ENCODE assay signal across 13 cellular contexts in the genomic region with DNA sequence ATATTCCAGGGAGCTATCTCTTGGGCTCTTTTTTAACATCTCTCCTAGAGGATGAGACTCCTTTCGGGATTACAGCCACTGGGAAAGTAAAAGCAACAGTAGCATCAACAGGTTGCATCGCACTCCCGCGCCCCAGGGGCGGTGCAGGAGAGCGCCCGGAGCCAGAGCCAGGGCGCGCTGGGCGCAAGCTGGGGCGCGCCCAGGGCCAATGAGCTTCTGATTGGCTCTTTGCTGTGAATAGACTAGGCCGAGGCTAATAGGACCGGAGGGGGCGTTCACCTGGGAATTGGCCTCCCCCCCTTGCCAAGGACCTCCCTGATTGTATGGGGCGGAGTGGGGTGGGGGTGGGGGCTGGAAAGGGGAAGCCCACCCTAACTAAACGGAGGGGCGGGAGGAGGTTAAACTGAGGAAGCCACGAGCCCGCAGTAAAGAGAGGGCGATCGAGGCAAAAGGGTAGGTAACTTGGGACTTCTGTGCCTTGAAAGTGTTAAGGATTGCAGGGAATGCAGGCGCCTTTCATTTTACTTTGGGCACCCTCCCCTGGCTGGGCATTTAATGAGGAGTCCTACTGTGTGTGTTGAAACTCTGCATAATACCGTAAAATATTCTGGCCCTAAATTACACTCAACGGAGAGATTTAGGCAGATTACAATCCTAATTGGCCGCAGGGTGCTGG. TPM values are rescaled to one million over a fixed set of nuclear protein-coding genes. Genes with fewer than 3 reads are reported as not detected.
DNase-seq lines count a peak whose midpoint lies in the region; ATAC-seq, FAIRE-seq and TF ChIP-seq lines count a peak whose summit lies in the region.
"Had no signal": no experiment of that assay in that cellular context is flagged by ENCODE, and none has a peak within 500 bp of the region (broad histone marks: within the 10 kb centered on the region; RNA-seq: fewer than 3 reads in every experiment).

No MANE protein-coding gene starts in this region.

- H3K9me3 ChIP-seq in mammary epithelial cell (replicated peaks; ENCODE audit: insufficient read depth, low read length) (no peaks in the 10 kb centered on the region), keratinocyte (ENCODE audit: control insufficient read depth, low read depth, low read length) (no peaks in the 10 kb centered on the region)
- H3K9me3 ChIP-seq: testis had no signal

- no peaks in the 10 kb centered on the region for H3K36me3 Mint-ChIP-seq in MCF 10A (ENCODE audit: insufficient read depth, unreplicated experiment)
- H3K36me3 Mint-ChIP-seq in brain, result no peaks in the 10 kb centered on the region
- no peaks in the 10 kb centered on the region for H3K36me3 Mint-ChIP-seq in type B pancreatic cell

- H2AFZ ChIP-seq in mammary epithelial cell (ENCODE audit: low read depth, low read length), result no peak overlapping the region
- no peak overlapping the region for H2AFZ ChIP-seq in keratinocyte (ENCODE audit: control insufficient read depth, low read length)

- H3K27me3 Mint-ChIP-seq in MCF 10A (ENCODE audit: insufficient read depth, unreplicated experiment) (peaks cover 27% of the 10 kb centered on the region), brain (peaks cover 92% of the 10 kb centered on the region), type B pancreatic cell (peaks cover 96% of the 10 kb centered on the region)

- H3K79me2 ChIP-seq in mammary epithelial cell (ENCODE audit: insufficient read depth, low read length) (no peaks in the 10 kb centered on the region), keratinocyte (ENCODE audit: control insufficient read depth, insufficient read depth, low read length) (no peaks in the 10 kb centered on the region)

- dilution Hi-C loops in mammary epithelial cell (cut with HindIII; ENCODE audit: low sequenced_read_pairs), result no loop called here
- dilution Hi-C loops in keratinocyte (cut with MboI; ENCODE audit: extremely low pct_ligation_motif_present, low sequenced_read_pairs), result no loop called here

- WGBS in mammary epithelial cell (ENCODE audit: low coverage, missing lambda C conversion rate), result 5% methylated on average over 6 of the region's 26 CpGs

- no peak overlapping the region for H3K4me3 ChIP-seq in mammary epithelial cell (replicated peaks in 1 of 3; ENCODE audit: insufficient read depth in 1 of 3, low read depth in 2 of 3, low read length in 3 of 3)
- peak overlapping the region in 1 of 3 experiments; percentile 17 for H3K4me3 ChIP-seq in keratinocyte (ENCODE audit: control insufficient read depth in 2 of 3, extremely low read depth in 1 of 3, insufficient read depth in 2 of 3, low read depth in 1 of 3, low read length in 3 of 3)
- no peak overlapping the region for H3K4me3 ChIP-seq in foreskin fibroblast (ENCODE audit: low read depth in 1 of 2, low read length in 2 of 2)

- intact Hi-C loops in MCF 10A (cut with micrococcal nuclease) (no loop called here), mammary epithelial cell (cut with micrococcal nuclease) (loop anchor here (1.0 kb wide), 1 partner anchor 29 kb away; no protein-coding TSS in a partner anchor)

- no peak for TF ChIP-seq POLR2A in GM18505 (IDR thresholded peaks at IDR 0.05; ENCODE audit: borderline replicate concordance, extremely low read depth, insufficient read depth, insufficient read length)

- H3K4me2 ChIP-seq in mammary epithelial cell (ENCODE audit: insufficient read depth, low read depth, low read length) (no peak overlapping the region), keratinocyte (ENCODE audit: control insufficient read depth, extremely low read depth, insufficient read depth, low read depth, low read length) (peak overlapping the region; percentile 78)

- H3K4me1 ChIP-seq in mammary epithelial cell (ENCODE audit: insufficient read depth, low read length), result peaks cover 15% of the 10 kb centered on the region
- H3K4me1 ChIP-seq in keratinocyte (ENCODE audit: control insufficient read depth, extremely low read depth, insufficient read depth, low read length), result peaks cover 8% of the 10 kb centered on the region

- H3K9ac ChIP-seq in mammary epithelial cell (ENCODE audit: insufficient read depth, low read length) (no peak overlapping the region), keratinocyte (ENCODE audit: control insufficient read depth, extremely low read depth, insufficient read depth, low read length) (no peak overlapping the region)

- no peak for TF ChIP-seq CTCF in MCF 10A (IDR thresholded peaks at IDR 0.05; ENCODE audit: unreplicated experiment)
- TF ChIP-seq CTCF in mammary epithelial cell (conservative IDR thresholded peaks at IDR 0.05 in 1 of 2, IDR thresholded peaks at IDR 0.05 in 1 of 2; ENCODE audit: extremely low read depth in 1 of 2, insufficient read depth in 1 of 2, low read depth in 1 of 2, low read length in 2 of 2), result no peak
- no peak for TF ChIP-seq CTCF in brain (conservative IDR thresholded peaks at IDR 0.05)
- TF ChIP-seq CTCF in keratinocyte (optimal IDR thresholded peaks at IDR 0.05 in 1 of 3, IDR thresholded peaks at IDR 0.05 in 1 of 3, conservative IDR thresholded peaks at IDR 0.05 in 1 of 3; ENCODE audit: extremely low read depth in 1 of 3, insufficient read depth in 2 of 3, low read length in 3 of 3), result no peak
- TF ChIP-seq CTCF in type B pancreatic cell (conservative IDR thresholded peaks at IDR 0.05), result no peak
- no peak for TF ChIP-seq CTCF in foreskin fibroblast (IDR thresholded peaks at IDR 0.05; ENCODE audit: low read depth, low read length)

- CTCF ChIA-PET in MCF 10A (lab: Yijun Ruan, JAX), result interaction anchor here (0.6 to 1.8 kb wide), 4 partner anchors 16 to 739 kb away, joined by 3 to 4 read pairs (median 4); no protein-coding TSS in a partner anchor
- CTCF ChIA-PET in mammary epithelial cell (lab: Charles Lee; ENCODE audit: low non-redundant PET), result no interaction called here

- H3K9me1 ChIP-seq in keratinocyte (ENCODE audit: control insufficient read depth, extremely low read depth, insufficient read depth, low read length), result no peaks in the 10 kb centered on the region

- ATAC-seq in HG03097 (IDR thresholded peaks at IDR 0.05; ENCODE audit: low FRiP score, unreplicated experiment), result no peak
- ATAC-seq in GM18505 (IDR thresholded peaks at IDR 0.05; ENCODE audit: unreplicated experiment), result no peak

- H4K20me1 ChIP-seq in mammary epithelial cell (ENCODE audit: insufficient read depth, low read length), result no peaks in the 10 kb centered on the region
- H4K20me1 ChIP-seq in keratinocyte (ENCODE audit: control insufficient read depth, extremely low read depth, insufficient read depth, low read length), result no peaks in the 10 kb centered on the region

- BruUV-seq in MCF 10A (replicated peaks; lab: Mats Ljungman, UMichigan), result no TSS peak
- BruUV-seq in mammary epithelial cell (replicated peaks; lab: Mats Ljungman, UMichigan), result no TSS peak

- in situ Hi-C loops in mammary epithelial cell (cut with MboI; ENCODE audit: low sequenced_read_pairs in 2 of 2), result no loop called here

- no peak overlapping the region for H3K27ac Mint-ChIP-seq in MCF 10A (ENCODE audit: low read depth, unreplicated experiment)
- H3K27ac Mint-ChIP-seq in brain, result no peak overlapping the region
- peak overlapping the region; percentile 3 for H3K27ac Mint-ChIP-seq in type B pancreatic cell

- H3K36me3 ChIP-seq in mammary epithelial cell (ENCODE audit: insufficient read depth, low read length), result no peaks in the 10 kb centered on the region
- H3K36me3 ChIP-seq in keratinocyte (ENCODE audit: control insufficient read depth in 2 of 2, extremely low read depth in 1 of 2, insufficient read depth in 2 of 2, low read length in 2 of 2), result no peaks in the 10 kb centered on the region

- H3K9me3 Mint-ChIP-seq in MCF 10A (ENCODE audit: unreplicated experiment) (no peaks in the 10 kb centered on the region), brain (peaks cover 0 to 9% (median 6%) of the 10 kb centered on the region in 5 experiments), type B pancreatic cell (no peaks in the 10 kb centered on the region)

- POLR2A ChIA-PET in MCF 10A (lab: Yijun Ruan, JAX), result no interaction called here

- H3K4me3 Mint-ChIP-seq in MCF 10A (ENCODE audit: unreplicated experiment), result peak overlapping the region; percentile 88
- peak overlapping the region; percentile 82 to 88 (median 87) for H3K4me3 Mint-ChIP-seq in brain
- H3K4me3 Mint-ChIP-seq in type B pancreatic cell, result peak overlapping the region; percentile 87

- H3K4me1 Mint-ChIP-seq in MCF 10A (ENCODE audit: insufficient read depth, unreplicated experiment) (no peaks in the 10 kb centered on the region), brain (peaks cover 33% of the 10 kb centered on the region), type B pancreatic cell (ENCODE audit: unreplicated experiment) (peaks cover 15% of the 10 kb centered on the region)

- H3K27ac ChIP-seq in mammary epithelial cell (ENCODE audit: insufficient read depth, low read depth, low read length) (no peak overlapping the region), keratinocyte (ENCODE audit: control insufficient read depth, insufficient read depth, low read length) (no peak overlapping the region)
- H3K27ac ChIP-seq: testis had no signal

- no peak for FAIRE-seq in keratinocyte (lab: Jason Lieb, UNC)

- no peak for DNase-seq in MCF 10A (ENCODE audit: unreplicated experiment)
- no peak for DNase-seq in mammary epithelial cell
- DNase-seq in keratinocyte (ENCODE audit: low read depth, low spot score), result no peak
- DNase-seq in type B pancreatic cell (ENCODE audit: extremely low spot score, unreplicated experiment), result no peak
- DNase-seq in foreskin fibroblast, result no peak
- DNase-seq: activated T-cell treated with anti-CD3 and anti-CD28 coated beads for 4 hours, IMR-90, left cardiac atrium, NCI-H2029, testis had no signal

- H3K27me3 ChIP-seq in mammary epithelial cell (ENCODE audit: insufficient read depth, low read length), result peaks cover 52% of the 10 kb centered on the region
- peaks cover 52% of the 10 kb centered on the region for H3K27me3 ChIP-seq in keratinocyte (ENCODE audit: control insufficient read depth, extremely low read depth, insufficient read depth, low read length)
- H3K27me3 ChIP-seq: testis had no signal

RNA-seq across cellular contexts. Expression of a gene that starts 1.1 kb away (rescaled TPM):
- total RNA-seq in MCF 10A (2022) (not detected in 2 replicates), mammary epithelial cell (not detected), type B pancreatic cell (ENCODE audit: low replicate concordance) (0.36 and 0.97 TPM in 2 replicates)
- polyA plus RNA-seq in mammary epithelial cell (not detected), brain (ENCODE audit: insufficient read depth, low read depth, low replicate concordance) (not detected), keratinocyte (not detected in 3 replicates)
- polyA minus RNA-seq in mammary epithelial cell (not detected), keratinocyte (not detected in 3 replicates)
- not detected for polyA plus RNA-seq in keratinocyte (2011; ENCODE audit: low read depth)
- polyA plus RNA-seq in keratinocyte (2011; cell fraction: cytosol; rRNA removed), result not detected in 2 replicates
- polyA plus RNA-seq in keratinocyte (2011; cell fraction: nucleus; rRNA removed), result not detected in 2 replicates
- not detected in 2 replicates for polyA plus RNA-seq in keratinocyte (2012; ENCODE audit: low replicate concordance)
- not detected for polyA minus RNA-seq in keratinocyte (2011; cell fraction: cytosol; rRNA and poly(A)+ RNA removed)
- not detected in 2 replicates for polyA minus RNA-seq in keratinocyte (2011; cell fraction: nucleus; rRNA and poly(A)+ RNA removed)
- total RNA-seq: IMR-90, left cardiac atrium, testis had no signal
- polyA plus RNA-seq: IMR-90 had no signal
